In the genomic region with DNA sequence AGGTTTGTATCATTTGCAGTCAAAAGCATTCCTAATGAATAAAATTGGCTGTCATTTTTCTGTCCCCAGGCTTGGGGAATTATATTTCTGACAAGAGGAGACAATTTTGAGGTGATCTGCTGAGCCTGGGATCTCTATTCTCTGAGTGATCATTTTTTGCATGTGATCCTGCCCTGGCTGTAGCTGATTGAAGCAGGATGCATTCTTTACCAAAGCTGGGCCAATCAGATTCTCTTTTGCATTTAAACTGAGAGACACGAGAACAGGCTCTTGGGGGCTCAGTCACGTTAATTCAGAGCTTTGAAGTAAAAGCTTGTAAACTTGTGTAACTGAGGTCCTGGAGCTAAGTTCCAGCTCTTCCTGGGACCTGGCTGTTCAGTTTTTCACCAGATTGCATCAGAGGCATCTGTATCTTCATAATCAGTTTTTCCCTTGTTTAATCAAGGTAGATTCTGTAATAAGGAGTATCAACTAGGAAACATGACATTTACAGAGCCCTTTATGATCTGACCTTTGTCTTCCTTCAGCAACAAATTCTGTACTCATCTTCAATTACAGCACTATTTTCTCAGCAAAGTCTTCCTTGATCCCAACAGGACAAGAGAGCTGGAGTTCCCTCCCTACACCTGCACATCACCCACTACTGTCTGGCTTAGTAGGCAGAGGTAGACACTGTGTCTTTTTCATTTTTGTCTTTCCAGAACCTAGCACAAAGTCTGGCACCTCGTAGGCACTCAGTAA, we compare ENCODE assay signal across 23 cellular contexts. TPM values are rescaled to one million over a fixed set of nuclear protein-coding genes. Genes with fewer than 3 reads are reported as not detected.
DNase-seq lines count a peak whose midpoint lies in the region; ATAC-seq and TF ChIP-seq lines count a peak whose summit lies in the region.
"Had no signal": no experiment of that assay in that cellular context is flagged by ENCODE, and none has a peak within 500 bp of the region (broad histone marks: within the 10 kb centered on the region; RNA-seq: fewer than 3 reads in every experiment).

No MANE protein-coding gene starts in this region.

- intact Hi-C loops in OCI-LY7 (cut with micrococcal nuclease; ENCODE audit: unreplicated experiment) (no loop called here), dorsolateral prefrontal cortex (cut with DNase I) (loop anchor here in 1 of 2 donors (5.0 kb wide), 1 partner anchor 38 kb away; no protein-coding TSS in a partner anchor)

- H3K9me3 ChIP-seq in OCI-LY7 (ENCODE audit: low read length) = no peaks in the 10 kb centered on the region
- H3K9me3 ChIP-seq: spleen had no signal

- H3K9me2 ChIP-seq in OCI-LY7 (ENCODE audit: insufficient read depth, low read length) = no peaks in the 10 kb centered on the region

- no peak overlapping the region for H3K4me3 ChIP-seq in OCI-LY7 (ENCODE audit: low read depth, low read length, poor library complexity, severe bottlenecking)
- H3K4me3 ChIP-seq in skeletal muscle cell (ENCODE audit: low read depth, low read length) = no peak overlapping the region
- no peak overlapping the region for H3K4me3 ChIP-seq in dorsolateral prefrontal cortex
- H3K4me3 ChIP-seq: GM12878, spleen had no signal

- CTCF ChIA-PET in OCI-LY7 (lab: Charles Lee; ENCODE audit: unreplicated experiment) = no interaction called here

- POLR2A ChIA-PET in OCI-LY7 (lab: Charles Lee) = interaction anchor here (1.0 to 1.2 kb wide), 2 partner anchors 15 to 48 kb away, joined by 3 read pairs; no protein-coding TSS in a partner anchor

- H3K4me1 ChIP-seq in OCI-LY7 (ENCODE audit: insufficient read depth, low read length, poor library complexity, severe bottlenecking) = no peaks in the 10 kb centered on the region
- H3K4me1 ChIP-seq: spleen had no signal

- no peak for ATAC-seq in stimulated activated effector memory CD8-positive, alpha-beta T cell treated with anti-CD3 and anti-CD28 coated beads, Interleukin-12 subunit alpha, Interleukin-12 subunit beta, amount 100 ng/mL, for 72 hours
- ATAC-seq in HG02852 (IDR thresholded peaks at IDR 0.05; ENCODE audit: unreplicated experiment) = no peak
- ATAC-seq: GM12878; left ventricle myocardium superior; Right ventricle myocardium inferior; stimulated activated memory B cell treated with anti-CD40 and anti-IgM and Interleukin-4, amounts not matched to agents 10 μg/mL and 1 μg/mL and 100 μg/mL, for 72 hours had no signal

- no peaks in the 10 kb centered on the region for H4K20me1 ChIP-seq in OCI-LY7 (ENCODE audit: insufficient read depth, low read length)

- no peaks in the 10 kb centered on the region for H3K9me3 Mint-ChIP-seq in stimulated activated effector memory CD8-positive, alpha-beta T cell treated with anti-CD3 and anti-CD28 coated beads, Interleukin-12 subunit alpha, Interleukin-12 subunit beta, amount 100 ng/mL, for 72 hours
- H3K9me3 Mint-ChIP-seq: naive B cell; stimulated activated memory B cell treated with anti-CD40 and anti-IgM and Interleukin-4, amounts not matched to agents 10 μg/mL and 1 μg/mL and 100 μg/mL, for 72 hours; T-helper 2 cell treated with Interferon-gamma antibody and Interleukin-4, amounts not matched to agents 5 μg/mL and 100 μg/mL, for 36 hours; type B pancreatic cell had no signal

- TF ChIP-seq CTCF in OCI-LY7 (conservative IDR thresholded peaks at IDR 0.05; ENCODE audit: low read length) (no peak), dorsolateral prefrontal cortex (IDR thresholded peaks at IDR 0.05 in 54 of 56, conservative IDR thresholded peaks at IDR 0.05 in 2 of 56; ENCODE audit: low read depth in 1 of 56, partially characterized antibody in 56 of 56) (no peak)

- H3K79me2 ChIP-seq in OCI-LY7 (ENCODE audit: insufficient read depth, low read depth, low read length) = no peaks in the 10 kb centered on the region

- no peaks in the 10 kb centered on the region for H3K4me1 Mint-ChIP-seq in stimulated activated effector memory CD8-positive, alpha-beta T cell treated with anti-CD3 and anti-CD28 coated beads, Interleukin-12 subunit alpha, Interleukin-12 subunit beta, amount 100 ng/mL, for 72 hours
- H3K4me1 Mint-ChIP-seq: naive B cell; stimulated activated memory B cell treated with anti-CD40 and anti-IgM and Interleukin-4, amounts not matched to agents 10 μg/mL and 1 μg/mL and 100 μg/mL, for 72 hours had no signal

- peak overlapping the region; percentile 33; the same call in 1 of the 2 replicates for H2AFZ ChIP-seq in OCI-LY7 (ENCODE audit: low read length)

- no peaks in the 10 kb centered on the region for H3K36me3 ChIP-seq in OCI-LY7 (ENCODE audit: insufficient read depth, low read length)
- H3K36me3 ChIP-seq: spleen had no signal

- H3K27me3 ChIP-seq in dorsolateral prefrontal cortex = no peaks in the 10 kb centered on the region

- BruUV-seq in OCI-LY7 (replicated peaks; lab: Mats Ljungman, UMichigan) = no TSS peak

- H3K27ac Mint-ChIP-seq in stimulated activated effector memory CD8-positive, alpha-beta T cell treated with anti-CD3 and anti-CD28 coated beads, Interleukin-12 subunit alpha, Interleukin-12 subunit beta, amount 100 ng/mL, for 72 hours = no peak overlapping the region
- H3K27ac Mint-ChIP-seq: naive B cell; stimulated activated memory B cell treated with anti-CD40 and anti-IgM and Interleukin-4, amounts not matched to agents 10 μg/mL and 1 μg/mL and 100 μg/mL, for 72 hours; T-helper 2 cell treated with Interferon-gamma antibody and Interleukin-4, amounts not matched to agents 5 μg/mL and 100 μg/mL, for 36 hours; type B pancreatic cell had no signal

- DNase-seq in DMS53 treated with DMSO at 0.1 percent for 48 hours (lab: John Stamatoyannopoulos, UW; ENCODE audit: unreplicated experiment) = peak; percentile 17
- no peak for DNase-seq in DMS53 (lab: John Stamatoyannopoulos, UW)
- no peak for DNase-seq in OCI-LY7 (ENCODE audit: low spot score)
- DNase-seq in epithelial cell of prostate (ENCODE audit: low read depth, low spot score) = no peak
- peak; percentile 3 for DNase-seq in skeletal muscle cell (ENCODE audit: low read depth)
- no peak for DNase-seq in dorsolateral prefrontal cortex
- no peak for DNase-seq in stimulated activated effector memory CD8-positive, alpha-beta T cell treated with anti-CD3 and anti-CD28 coated beads, Interleukin-12 subunit alpha, Interleukin-12 subunit beta, amount 100 ng/mL, for 72 hours (ENCODE audit: low spot score in 2 of 2)
- DNase-seq: activated CD4-positive, alpha-beta T cell treated with anti-CD3 and anti-CD28 coated beads for 48 hours; activated T-cell treated with anti-CD3 and anti-CD28 coated beads, Interleukin-2, amount 50 U/mL, for 1 hour; effector CD8-positive, alpha-beta T cell; KG1; left ventricle myocardium superior; naive B cell; spleen had no signal

- no peak overlapping the region for H3K4me3 Mint-ChIP-seq in stimulated activated effector memory CD8-positive, alpha-beta T cell treated with anti-CD3 and anti-CD28 coated beads, Interleukin-12 subunit alpha, Interleukin-12 subunit beta, amount 100 ng/mL, for 72 hours
- H3K4me3 Mint-ChIP-seq: naive B cell; stimulated activated memory B cell treated with anti-CD40 and anti-IgM and Interleukin-4, amounts not matched to agents 10 μg/mL and 1 μg/mL and 100 μg/mL, for 72 hours; T-helper 2 cell treated with Interferon-gamma antibody and Interleukin-4, amounts not matched to agents 5 μg/mL and 100 μg/mL, for 36 hours; type B pancreatic cell had no signal

- H3K4me2 ChIP-seq in OCI-LY7 (ENCODE audit: low read length) = no peak overlapping the region

- H3K36me3 Mint-ChIP-seq in stimulated activated effector memory CD8-positive, alpha-beta T cell treated with anti-CD3 and anti-CD28 coated beads, Interleukin-12 subunit alpha, Interleukin-12 subunit beta, amount 100 ng/mL, for 72 hours = no peaks in the 10 kb centered on the region
- H3K36me3 Mint-ChIP-seq: activated naive CD4-positive, alpha-beta T cell treated with anti-CD3 and anti-CD28 coated beads, Interleukin-2, amount 50 U/mL, for 72 hours; naive B cell; stimulated activated memory B cell treated with anti-CD40 and anti-IgM and Interleukin-4, amounts not matched to agents 10 μg/mL and 1 μg/mL and 100 μg/mL, for 72 hours had no signal

- H3K27ac ChIP-seq in OCI-LY7 (ENCODE audit: low read depth, low read length, poor library complexity, severe bottlenecking) = no peak overlapping the region
- peak overlapping the region; percentile 77 for H3K27ac ChIP-seq in epithelial cell of prostate
- H3K27ac ChIP-seq in dorsolateral prefrontal cortex = no peak overlapping the region
- H3K27ac ChIP-seq: spleen had no signal

RNA-seq across cellular contexts. Expression of a gene that starts 35.0 kb away (rescaled TPM):
- not detected in 2 replicates for total RNA-seq in OCI-LY7 (2014; rRNA removed; shearing (Covaris generic))
- total RNA-seq in OCI-LY7 (2022) (not detected in 2 replicates), dorsolateral prefrontal cortex (1 to 10 TPM in 2 of 120 experiments, under 1 TPM in 12, not detected in 106; 0.42 to 1.2 (median 0.61) TPM)
- total RNA-seq: activated naive CD4-positive, alpha-beta T cell treated with anti-CD3 and anti-CD28 coated beads, Interleukin-2, amount 50 U/mL, for 72 hours; cardiac septum; G401; left ventricle myocardium superior; Right ventricle myocardium inferior; spleen had no signal

RNA-seq across cellular contexts. Expression of a gene that starts 35.0 kb away (rescaled TPM):
- 19.5 and 24.2 TPM in 2 replicates for total RNA-seq in OCI-LY7 (2014; rRNA removed; shearing (Covaris generic))
- 20.9 and 25.2 TPM in 2 replicates for total RNA-seq in OCI-LY7 (2022)
- 10 to 100 TPM; 40.7 to 73.4 (median 58.0) TPM for total RNA-seq in dorsolateral prefrontal cortex

Comparison
In these comparisons a context has a peak if more than half of its experiments do, and no peak if none do; other contexts are left out.
1. DNase-seq: peak in DMS53 treated with DMSO at 0.1 percent for 48 hours (single experiment) and skeletal muscle cell (single experiment); none in DMS53 (single experiment), OCI-LY7 (single experiment), epithelial cell of prostate (single experiment), dorsolateral prefrontal cortex (0 of 10) and stimulated activated effector memory CD8-positive, alpha-beta T cell treated with anti-CD3 and anti-CD28 coated beads, Interleukin-12 subunit alpha, Interleukin-12 subunit beta, amount 100 ng/mL, for 72 hours (0 of 2).